Comparison of ENCODE assay signal across 10 cellular contexts in genomic region chr7:106021211-106022067, GRCh38. TPM values are rescaled to one million over a fixed set of nuclear protein-coding genes. Genes with fewer than 3 reads are reported as not detected.
DNase-seq lines count a peak whose midpoint lies in the region; ATAC-seq, FAIRE-seq and TF ChIP-seq lines count a peak whose summit lies in the region.
"Had no signal": no experiment of that assay in that cellular context is flagged by ENCODE, and none has a peak within 500 bp of the region (broad histone marks: within the 10 kb centered on the region; RNA-seq: fewer than 3 reads in every experiment).

No MANE protein-coding gene starts in this region.

- H3K4me1 Mint-ChIP-seq in CD8-positive, alpha-beta T cell (ENCODE audit: low read depth) = peaks cover 70% of the 10 kb centered on the region
- peaks cover 43% of the 10 kb centered on the region for H3K4me1 Mint-ChIP-seq in activated CD4-positive, alpha-beta memory T cell treated with anti-CD3 and anti-CD28 coated beads, Interleukin-2, amount 10 ng/mL, durations not matched to agents 7 days and 5 days

- peak overlapping the region; percentile 8 for H2AFZ ChIP-seq in keratinocyte (ENCODE audit: control insufficient read depth, low read length)
- H2AFZ ChIP-seq: PC-9 had no signal

- no peaks in the 10 kb centered on the region for H3K79me2 ChIP-seq in keratinocyte (ENCODE audit: control insufficient read depth, insufficient read depth, low read length)

- no peak overlapping the region for H3K4me2 ChIP-seq in keratinocyte (ENCODE audit: control insufficient read depth, extremely low read depth, insufficient read depth, low read depth, low read length)
- H3K4me2 ChIP-seq: PC-9 had no signal

- H3K36me3 Mint-ChIP-seq in CD8-positive, alpha-beta T cell = no peaks in the 10 kb centered on the region
- H3K36me3 Mint-ChIP-seq in activated CD4-positive, alpha-beta memory T cell treated with anti-CD3 and anti-CD28 coated beads, Interleukin-2, amount 10 ng/mL, durations not matched to agents 7 days and 5 days (ENCODE audit: low read depth) = no peaks in the 10 kb centered on the region

- intact Hi-C loops in CD8-positive, alpha-beta T cell (cut with DNase I, micrococcal nuclease) = loop anchor here (1.0 to 10.0 kb wide), 14 partner anchors 11 to 1077 kb away; partner anchors contain the start of genes ATXN7L1 (in 2 of the 2), NAMPT (in 2 of the 2), RINT1 (in 1 of the 2) and SYPL1 (in 1 of the 2)

- H3K4me3 ChIP-seq in CD8-positive, alpha-beta T cell (ENCODE audit: low read depth, low read length) = peak overlapping the region; percentile 6
- H3K4me3 ChIP-seq in MG63 = no peak overlapping the region
- no peak overlapping the region for H3K4me3 ChIP-seq in keratinocyte (ENCODE audit: control insufficient read depth in 2 of 3, extremely low read depth in 1 of 3, insufficient read depth in 2 of 3, low read depth in 1 of 3, low read length in 3 of 3)
- H3K4me3 ChIP-seq: PC-9 had no signal

- no peaks in the 10 kb centered on the region for H3K9me3 ChIP-seq in CD8-positive, alpha-beta T cell (ENCODE audit: low read length)
- no peaks in the 10 kb centered on the region for H3K9me3 ChIP-seq in MG63
- no peaks in the 10 kb centered on the region for H3K9me3 ChIP-seq in keratinocyte (ENCODE audit: control insufficient read depth, low read depth, low read length)

- H3K27ac Mint-ChIP-seq in CD8-positive, alpha-beta T cell = peak overlapping the region; percentile 95
- H3K27ac Mint-ChIP-seq in activated CD4-positive, alpha-beta memory T cell treated with anti-CD3 and anti-CD28 coated beads, Interleukin-2, amount 10 ng/mL, durations not matched to agents 7 days and 5 days = peak overlapping the region; percentile 67

- H3K27ac ChIP-seq in CD8-positive, alpha-beta T cell (ENCODE audit: low read depth, low read length) = peak overlapping the region; percentile 82
- H3K27ac ChIP-seq in keratinocyte (ENCODE audit: control insufficient read depth, insufficient read depth, low read length) = no peak overlapping the region
- H3K27ac ChIP-seq: PC-9 had no signal

- dilution Hi-C loops in keratinocyte (cut with MboI; ENCODE audit: extremely low pct_ligation_motif_present, low sequenced_read_pairs) = no loop called here

- H4K20me1 ChIP-seq in keratinocyte (ENCODE audit: control insufficient read depth, extremely low read depth, insufficient read depth, low read length) = no peaks in the 10 kb centered on the region

- POLR2A ChIA-PET in CD8-positive, alpha-beta T cell (lab: Charles Lee) = interaction anchor here (0.6 to 4.4 kb wide), 12 partner anchors 9 to 490 kb away, joined by 3 to 34 read pairs (median 6); partner anchors contain the start of gene SYPL1
- POLR2A ChIA-PET in activated CD4-positive, alpha-beta memory T cell treated with anti-CD3 and anti-CD28 coated beads, Interleukin-2, amount 10 ng/mL, durations not matched to agents 7 days and 5 days (lab: Charles Lee) = interaction anchor here (0.8 to 2.4 kb wide), 10 partner anchors 12 to 1006 kb away, joined by 3 to 18 read pairs (median 5); no protein-coding TSS in a partner anchor

- H3K27me3 Mint-ChIP-seq in CD8-positive, alpha-beta T cell (ENCODE audit: low read depth) = no peaks in the 10 kb centered on the region
- peaks cover 43% of the 10 kb centered on the region for H3K27me3 Mint-ChIP-seq in activated CD4-positive, alpha-beta memory T cell treated with anti-CD3 and anti-CD28 coated beads, Interleukin-2, amount 10 ng/mL, durations not matched to agents 7 days and 5 days

- no peaks in the 10 kb centered on the region for H3K9me1 ChIP-seq in keratinocyte (ENCODE audit: control insufficient read depth, extremely low read depth, insufficient read depth, low read length)

- H3K36me3 ChIP-seq in CD8-positive, alpha-beta T cell (ENCODE audit: insufficient read depth, low read length) = no peaks in the 10 kb centered on the region
- H3K36me3 ChIP-seq in MG63 (no peaks in the 10 kb centered on the region), keratinocyte (ENCODE audit: control insufficient read depth in 2 of 2, extremely low read depth in 1 of 2, insufficient read depth in 2 of 2, low read length in 2 of 2) (no peaks in the 10 kb centered on the region)

- H3K4me3 Mint-ChIP-seq in CD8-positive, alpha-beta T cell = peak overlapping the region; percentile 59
- H3K4me3 Mint-ChIP-seq in activated CD4-positive, alpha-beta memory T cell treated with anti-CD3 and anti-CD28 coated beads, Interleukin-2, amount 10 ng/mL, durations not matched to agents 7 days and 5 days = no peak overlapping the region

- H3K27me3 ChIP-seq in CD8-positive, alpha-beta T cell (ENCODE audit: insufficient read depth, low read length) = no peaks in the 10 kb centered on the region
- H3K27me3 ChIP-seq in MG63 (no peaks in the 10 kb centered on the region), keratinocyte (ENCODE audit: control insufficient read depth, extremely low read depth, insufficient read depth, low read length) (no peaks in the 10 kb centered on the region)

- no peak for FAIRE-seq in keratinocyte (lab: Jason Lieb, UNC)

- no peaks in the 10 kb centered on the region for H3K9me3 Mint-ChIP-seq in CD8-positive, alpha-beta T cell
- H3K9me3 Mint-ChIP-seq in activated CD4-positive, alpha-beta memory T cell treated with anti-CD3 and anti-CD28 coated beads, Interleukin-2, amount 10 ng/mL, durations not matched to agents 7 days and 5 days = no peaks in the 10 kb centered on the region

- CTCF ChIA-PET in CD8-positive, alpha-beta T cell (lab: Charles Lee) = interaction anchor here (0.6 to 5.7 kb wide), 11 partner anchors 8 to 261 kb away, joined by 3 to 51 read pairs (median 5); no protein-coding TSS in a partner anchor
- CTCF ChIA-PET in activated CD4-positive, alpha-beta memory T cell treated with anti-CD3 and anti-CD28 coated beads, Interleukin-2, amount 10 ng/mL, durations not matched to agents 7 days and 5 days (lab: Charles Lee) = interaction anchor here (0.8 to 4.0 kb wide), 11 partner anchors 10 to 369 kb away, joined by 3 to 22 read pairs (median 7); no protein-coding TSS in a partner anchor

- H3K4me1 ChIP-seq in CD8-positive, alpha-beta T cell (ENCODE audit: insufficient read depth, low read length) = peaks cover 48% of the 10 kb centered on the region
- H3K4me1 ChIP-seq in keratinocyte (ENCODE audit: control insufficient read depth, extremely low read depth, insufficient read depth, low read length) = no peaks in the 10 kb centered on the region

- DNase-seq in CD8-positive, alpha-beta T cell = peak in 1 of 7 experiments; percentile 29
- peak; percentile 78 for DNase-seq in MG63
- no peak for DNase-seq in activated CD4-positive, alpha-beta memory T cell treated with anti-CD3 and anti-CD28 coated beads, Interleukin-2, amount 10 ng/mL, durations not matched to agents 7 days and 5 days
- no peak for DNase-seq in keratinocyte (ENCODE audit: low read depth, low spot score)
- DNase-seq in NCI-H510A treated with DMSO at 0.1 percent for 48 hours (lab: John Stamatoyannopoulos, UW) = no peak
- no peak for DNase-seq in activated gamma-delta T cell (lab: John Stamatoyannopoulos, UW)
- no peak for DNase-seq in NCI-H187 (lab: John Stamatoyannopoulos, UW)
- DNase-seq: PC-9; stimulated activated CD4-positive, alpha-beta T cell treated with anti-CD3 and anti-CD28 coated beads, Interleukin-4, amount 100 ng/mL, for 1 hour had no signal

- no peak for TF ChIP-seq CTCF in CD8-positive, alpha-beta T cell (IDR thresholded peaks at IDR 0.05)
- TF ChIP-seq CTCF in keratinocyte (optimal IDR thresholded peaks at IDR 0.05 in 1 of 3, IDR thresholded peaks at IDR 0.05 in 1 of 3, conservative IDR thresholded peaks at IDR 0.05 in 1 of 3; ENCODE audit: extremely low read depth in 1 of 3, insufficient read depth in 2 of 3, low read length in 3 of 3) = no peak

- H3K9ac ChIP-seq in keratinocyte (ENCODE audit: control insufficient read depth, extremely low read depth, insufficient read depth, low read length) = no peak overlapping the region

- ATAC-seq in CD8-positive, alpha-beta T cell = peak; percentile 30
- no peak for ATAC-seq in HG02763 (IDR thresholded peaks at IDR 0.05; ENCODE audit: unreplicated experiment)

RNA-seq across cellular contexts. Expression of gene CDHR3, which starts 58.4 kb away (rescaled TPM):
- 1 to 10 TPM; 4.3 to 4.4 TPM for total RNA-seq in CD8-positive, alpha-beta T cell
- total RNA-seq in MG63 (2014; rRNA removed; shearing (Covaris generic); ENCODE audit: low replicate concordance) = 0.76 TPM in 1 of 2 replicates, not detected in the other
- total RNA-seq in activated CD4-positive, alpha-beta memory T cell treated with anti-CD3 and anti-CD28 coated beads, Interleukin-2, amount 10 ng/mL, durations not matched to agents 7 days and 5 days = 1 to 10 TPM; 1.2 to 1.4 TPM
- polyA plus RNA-seq in keratinocyte = 0.32 to 1.2 TPM (median 0.64 TPM) in 3 replicates
- not detected for polyA plus RNA-seq in keratinocyte (2011; ENCODE audit: low read depth)
- 0.46 and 0.60 TPM in 2 replicates for polyA plus RNA-seq in keratinocyte (2011; cell fraction: cytosol; rRNA removed)
- 1.9 and 2.5 TPM in 2 replicates for polyA plus RNA-seq in keratinocyte (2011; cell fraction: nucleus; rRNA removed)
- polyA plus RNA-seq in keratinocyte (2012; ENCODE audit: low replicate concordance) = 0.63 and 1.1 TPM in 2 replicates
- polyA minus RNA-seq in keratinocyte = 0.59 to 2.0 TPM (median 0.66 TPM) in 3 replicates
- polyA minus RNA-seq in keratinocyte (2011; cell fraction: cytosol; rRNA and poly(A)+ RNA removed) = not detected
- 4.3 and 7.6 TPM in 2 replicates for polyA minus RNA-seq in keratinocyte (2011; cell fraction: nucleus; rRNA and poly(A)+ RNA removed)
